ENCODE assay signal across 30 cellular contexts in the genomic region with DNA sequence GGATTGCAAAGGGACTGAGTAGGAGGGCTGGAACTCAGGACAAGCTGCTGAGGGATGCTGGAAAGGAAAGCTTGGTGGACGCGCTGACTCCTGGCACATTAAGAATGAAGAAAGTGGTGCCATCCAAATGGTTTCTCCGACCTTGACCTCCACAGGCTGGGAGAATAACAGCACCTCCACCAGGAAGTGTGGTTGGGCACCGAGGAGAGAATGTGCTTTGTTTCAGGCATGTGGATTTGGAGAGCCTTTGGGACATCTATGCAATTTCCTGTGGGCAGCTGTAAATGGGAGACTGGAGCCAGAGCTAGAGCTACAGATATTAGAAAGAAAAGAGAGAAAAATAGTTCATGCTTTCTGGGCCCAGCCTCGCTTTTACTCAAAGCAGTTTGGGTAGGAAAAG. TPM values are rescaled to one million over a fixed set of nuclear protein-coding genes. Genes with fewer than 3 reads are reported as not detected.
"Had no signal": no experiment of that assay in that cellular context is flagged by ENCODE, and none has a peak within 500 bp of the region (broad histone marks: within the 10 kb centered on the region; RNA-seq: fewer than 3 reads in every experiment).

No MANE protein-coding gene starts in this region.

- H3K4me3 Mint-ChIP-seq: activated B cell treated with CpG ODN at 0.5 μM for 24 hours; activated CD4-positive, alpha-beta T cell treated with anti-CD3 and anti-CD28 coated beads for 36 hours; activated naive CD4-positive, alpha-beta T cell treated with anti-CD3 and anti-CD28 coated beads for 36 hours; activated naive CD8-positive, alpha-beta T cell treated with anti-CD3 and anti-CD28 coated beads, Interleukin-2, amount 10 ng/mL, durations not matched to agents 7 days and 5 days; dendritic cell treated with granulocyte-macrophage colony-stimulating factor and Interleukin-4, amounts not matched to agents 40 ng/mL and 50 ng/mL, for 4 days; natural killer cell treated with Interleukin-12 subunit alpha and Interleukin-12 subunit beta and Interleukin-15 and Interleukin-18, amount 100 ng/mL, for 72 hours; stimulated activated naive CD8-positive, alpha-beta T cell treated with anti-CD3 and anti-CD28 coated beads, Interleukin-15, amount 100 ng/mL, for 72 hours had no signal

- H3K4me1 Mint-ChIP-seq: activated B cell treated with CpG ODN at 0.5 μM for 24 hours; activated CD4-positive, alpha-beta T cell treated with anti-CD3 and anti-CD28 coated beads for 36 hours; activated naive CD8-positive, alpha-beta T cell treated with anti-CD3 and anti-CD28 coated beads, Interleukin-2, amount 10 ng/mL, durations not matched to agents 7 days and 5 days; stimulated activated naive CD8-positive, alpha-beta T cell treated with anti-CD3 and anti-CD28 coated beads, Interleukin-15, amount 100 ng/mL, for 72 hours had no signal

- H3K4me3 ChIP-seq: body of pancreas, lower lobe of right lung, pancreas, skin epidermis, suprapubic skin, vagina had no signal

- H3K27ac Mint-ChIP-seq: activated B cell treated with CpG ODN at 0.5 μM for 24 hours; activated CD4-positive, alpha-beta T cell treated with anti-CD3 and anti-CD28 coated beads for 36 hours; activated naive CD4-positive, alpha-beta T cell treated with anti-CD3 and anti-CD28 coated beads for 36 hours; activated naive CD8-positive, alpha-beta T cell treated with anti-CD3 and anti-CD28 coated beads, Interleukin-2, amount 10 ng/mL, durations not matched to agents 7 days and 5 days; dendritic cell treated with granulocyte-macrophage colony-stimulating factor and Interleukin-4, amounts not matched to agents 40 ng/mL and 50 ng/mL, for 4 days; natural killer cell treated with Interleukin-12 subunit alpha and Interleukin-12 subunit beta and Interleukin-15 and Interleukin-18, amount 100 ng/mL, for 72 hours; stimulated activated naive CD8-positive, alpha-beta T cell treated with anti-CD3 and anti-CD28 coated beads, Interleukin-15, amount 100 ng/mL, for 72 hours had no signal

- H3K27me3 ChIP-seq: body of pancreas, neutrophil, pancreas, suprapubic skin, vagina had no signal

- H3K36me3 Mint-ChIP-seq: activated naive CD8-positive, alpha-beta T cell treated with anti-CD3 and anti-CD28 coated beads, Interleukin-2, amount 10 ng/mL, durations not matched to agents 7 days and 5 days; natural killer cell treated with Interleukin-12 subunit alpha and Interleukin-12 subunit beta and Interleukin-15 and Interleukin-18, amount 100 ng/mL, for 72 hours had no signal

- DNase-seq: activated B cell treated with CpG ODN at 0.5 μM for 24 hours; activated CD4-positive, alpha-beta T cell treated with anti-CD3 and anti-CD28 coated beads for 36 hours; activated CD4-positive, alpha-beta T cell treated with anti-CD3 and anti-CD28 coated beads, Interleukin-2, amount 50 U/mL, for 4 hours; activated CD8-positive, alpha-beta memory T cell treated with anti-CD3 and anti-CD28 coated beads, Interleukin-2, amount 50 U/mL, for 48 hours; activated effector memory CD4-positive, alpha-beta T cell treated with Interleukin-2 at 50 U/mL for 16 hours; activated naive CD4-positive, alpha-beta T cell treated with anti-CD3 and anti-CD28 coated beads for 36 hours; activated naive CD8-positive, alpha-beta T cell treated with anti-CD3 and anti-CD28 coated beads, Interleukin-2, amount 10 ng/mL, durations not matched to agents 7 days and 5 days; activated T-cell treated with anti-CD3 and anti-CD28 coated beads, Interleukin-2, amount 50 U/mL, for 48 hours; body of pancreas; effector CD8-positive, alpha-beta T cell; lower lobe of right lung; pancreas; right cardiac atrium; stimulated activated CD4-positive, alpha-beta T cell treated with anti-CD3 and anti-CD28 coated beads, Interleukin-1b, Interleukin-23, amount 100 ng/mL, for 48 hours; stimulated activated naive CD8-positive, alpha-beta T cell treated with anti-CD3 and anti-CD28 coated beads, Interleukin-15, amount 100 ng/mL, for 72 hours; T1000; trophoblast cell had no signal

- H3K4me1 ChIP-seq: body of pancreas, lower lobe of right lung, suprapubic skin, vagina had no signal

- H3K9me3 Mint-ChIP-seq: activated B cell treated with CpG ODN at 0.5 μM for 24 hours; activated naive CD4-positive, alpha-beta T cell treated with anti-CD3 and anti-CD28 coated beads for 36 hours; activated naive CD8-positive, alpha-beta T cell treated with anti-CD3 and anti-CD28 coated beads, Interleukin-2, amount 10 ng/mL, durations not matched to agents 7 days and 5 days; dendritic cell treated with granulocyte-macrophage colony-stimulating factor and Interleukin-4, amounts not matched to agents 40 ng/mL and 50 ng/mL, for 4 days; natural killer cell treated with Interleukin-12 subunit alpha and Interleukin-12 subunit beta and Interleukin-15 and Interleukin-18, amount 100 ng/mL, for 72 hours; stimulated activated naive CD8-positive, alpha-beta T cell treated with anti-CD3 and anti-CD28 coated beads, Interleukin-15, amount 100 ng/mL, for 72 hours had no signal

- ATAC-seq: activated CD4-positive, alpha-beta T cell treated with anti-CD3 and anti-CD28 coated beads for 36 hours; body of pancreas; esophagus mucosa; lower lobe of right lung; natural killer cell treated with Interleukin-12 subunit alpha and Interleukin-12 subunit beta and Interleukin-15 and Interleukin-18, amount 100 ng/mL, for 72 hours; pancreas; right cardiac atrium; stimulated activated naive CD8-positive, alpha-beta T cell treated with anti-CD3 and anti-CD28 coated beads, Interleukin-15, amount 100 ng/mL, for 72 hours had no signal

- H3K27ac ChIP-seq: body of pancreas, lower lobe of right lung, neutrophil, pancreas, skin epidermis, suprapubic skin, vagina had no signal

- H3K9me3 ChIP-seq: body of pancreas, lower lobe of right lung, neutrophil, pancreas, suprapubic skin, vagina had no signal

- H3K36me3 ChIP-seq: lower lobe of right lung, neutrophil, pancreas, suprapubic skin, vagina had no signal

RNA-seq across cellular contexts. Expression of a gene that starts 29.8 kb away (rescaled TPM):
- total RNA-seq: activated B cell treated with CpG ODN at 0.5 μM for 24 hours; activated CD4-positive, alpha-beta T cell treated with anti-CD3 and anti-CD28 coated beads for 36 hours; activated CD8-positive, alpha-beta memory T cell treated with anti-CD3 and anti-CD28 coated beads for 36 hours; activated naive CD4-positive, alpha-beta T cell treated with anti-CD3 and anti-CD28 coated beads for 36 hours; activated naive CD8-positive, alpha-beta T cell treated with anti-CD3 and anti-CD28 coated beads, Interleukin-2, amount 10 ng/mL, durations not matched to agents 7 days and 5 days; cardiac septum; chondrocyte; frontal cortex; natural killer cell treated with Interleukin-12 subunit alpha and Interleukin-12 subunit beta and Interleukin-15 and Interleukin-18, amount 100 ng/mL, for 72 hours; pulmonary artery endothelial cell; T-helper 1 cell treated with Interleukin-12 subunit alpha and Interleukin-12 subunit beta and Interleukin-4 antibody, amounts not matched to agents 30 ng/mL and 1 ng/mL, for 36 hours; vagina had no signal
